ENCODE assay signal across 10 cellular contexts in genomic region chr2:42924436-42924897, GRCh38.
DNase-seq lines count a peak whose midpoint lies in the region; ATAC-seq, FAIRE-seq and TF ChIP-seq lines count a peak whose summit lies in the region.
"Had no signal": no experiment of that assay in that cellular context is flagged by ENCODE, and none has a peak within 500 bp of the region (broad histone marks: within the 10 kb centered on the region; RNA-seq: fewer than 3 reads in every experiment).

No MANE protein-coding gene starts in this region.

- DNase-seq in WERI-Rb-1 = no peak
- DNase-seq in esophagus squamous epithelium (lab: John Stamatoyannopoulos, UW) = no peak
- DNase-seq in neural crest cell (ENCODE audit: low read depth, low spot score) = no peak
- no peak for DNase-seq in type B pancreatic cell (ENCODE audit: extremely low spot score, unreplicated experiment)
- DNase-seq in stimulated activated CD4-positive, alpha-beta T cell treated with anti-CD3 and anti-CD28 coated beads, Interleukin-1b, Interleukin-23, amount 100 ng/mL, for 48 hours = no peak
- no peak for DNase-seq in RCC 7860 (ENCODE audit: low spot score)
- DNase-seq: activated T-cell treated with anti-CD3 and anti-CD28 coated beads, Interleukin-2, amount 50 U/mL, for 48 hours; NCI-H187; stimulated activated naive CD8-positive, alpha-beta T cell treated with anti-CD3 and anti-CD28 coated beads, Interleukin-15, amount 100 ng/mL, for 72 hours had no signal

- H3K27ac Mint-ChIP-seq in neural crest cell (ENCODE audit: unreplicated experiment) = peak overlapping the region; percentile 99
- peak overlapping the region; percentile 92 for H3K27ac Mint-ChIP-seq in type B pancreatic cell

- WGBS in esophagus squamous epithelium, 2 donors = 12 to 43% methylated on average over 7 of the region's 12 CpGs

- ATAC-seq in HG03460 (IDR thresholded peaks at IDR 0.05; ENCODE audit: unreplicated experiment) = no peak
- ATAC-seq: stimulated activated naive CD8-positive, alpha-beta T cell treated with anti-CD3 and anti-CD28 coated beads, Interleukin-15, amount 100 ng/mL, for 72 hours had no signal

- intact Hi-C loops in esophagus squamous epithelium (cut with DNase I) = no loop called here

- FAIRE-seq in RCC 7860 (lab: Jason Lieb, UNC) = no peak

- H3K36me3 ChIP-seq in WERI-Rb-1 (no peaks in the 10 kb centered on the region), esophagus squamous epithelium (no peaks in the 10 kb centered on the region)

- TF ChIP-seq CTCF in WERI-Rb-1 (IDR thresholded peaks at IDR 0.05; ENCODE audit: low read depth, low read length) (no peak), esophagus squamous epithelium (IDR thresholded peaks at IDR 0.05) (no peak), neural crest cell (conservative IDR thresholded peaks at IDR 0.05) (no peak), type B pancreatic cell (conservative IDR thresholded peaks at IDR 0.05) (no peak)

- TF ChIP-seq POLR2A in esophagus squamous epithelium (IDR thresholded peaks at IDR 0.05) = no peak

- no peaks in the 10 kb centered on the region for H3K36me3 Mint-ChIP-seq in neural crest cell (ENCODE audit: low read depth)
- H3K36me3 Mint-ChIP-seq in type B pancreatic cell = peaks cover 6% of the 10 kb centered on the region

- no peak overlapping the region for H3K4me3 ChIP-seq in WERI-Rb-1 (ENCODE audit: low read depth, low read length)
- H3K4me3 ChIP-seq in esophagus squamous epithelium = peak overlapping the region in 2 of 4 donors; percentile 2 to 34

- H3K4me1 Mint-ChIP-seq in neural crest cell (peaks cover 63% of the 10 kb centered on the region), type B pancreatic cell (ENCODE audit: unreplicated experiment) (peaks cover 78% of the 10 kb centered on the region)
- H3K4me1 Mint-ChIP-seq: stimulated activated naive CD8-positive, alpha-beta T cell treated with anti-CD3 and anti-CD28 coated beads, Interleukin-15, amount 100 ng/mL, for 72 hours had no signal

- H3K9me3 ChIP-seq in WERI-Rb-1 (ENCODE audit: severe bottlenecking) (no peaks in the 10 kb centered on the region), esophagus squamous epithelium (no peaks in the 10 kb centered on the region)

- H3K9me3 Mint-ChIP-seq in neural crest cell (no peaks in the 10 kb centered on the region), type B pancreatic cell (no peaks in the 10 kb centered on the region)
- H3K9me3 Mint-ChIP-seq: stimulated activated naive CD8-positive, alpha-beta T cell treated with anti-CD3 and anti-CD28 coated beads, Interleukin-15, amount 100 ng/mL, for 72 hours had no signal

- H3K27me3 ChIP-seq in WERI-Rb-1 (ENCODE audit: insufficient read depth, low read depth, severe bottlenecking) (no peaks in the 10 kb centered on the region), esophagus squamous epithelium (no peaks in the 10 kb centered on the region)

- H3K27me3 Mint-ChIP-seq in neural crest cell (ENCODE audit: low read depth) (no peaks in the 10 kb centered on the region), type B pancreatic cell (no peaks in the 10 kb centered on the region)
- H3K27me3 Mint-ChIP-seq: stimulated activated naive CD8-positive, alpha-beta T cell treated with anti-CD3 and anti-CD28 coated beads, Interleukin-15, amount 100 ng/mL, for 72 hours had no signal

- H3K4me3 Mint-ChIP-seq in neural crest cell (peak overlapping the region; percentile 23), type B pancreatic cell (peak overlapping the region; percentile 80)
- H3K4me3 Mint-ChIP-seq: stimulated activated naive CD8-positive, alpha-beta T cell treated with anti-CD3 and anti-CD28 coated beads, Interleukin-15, amount 100 ng/mL, for 72 hours had no signal

- H3K4me1 ChIP-seq in esophagus squamous epithelium = peaks cover 67 to 92% (median 71%) of the 10 kb centered on the region in 3 donors

- H3K27ac ChIP-seq in WERI-Rb-1 = peak overlapping the region; percentile 82
- H3K27ac ChIP-seq in esophagus squamous epithelium = peak overlapping the region; percentile 81 to 93 (median 88)
